Comparison of ENCODE assay signal across 14 cellular contexts in the genomic region with DNA sequence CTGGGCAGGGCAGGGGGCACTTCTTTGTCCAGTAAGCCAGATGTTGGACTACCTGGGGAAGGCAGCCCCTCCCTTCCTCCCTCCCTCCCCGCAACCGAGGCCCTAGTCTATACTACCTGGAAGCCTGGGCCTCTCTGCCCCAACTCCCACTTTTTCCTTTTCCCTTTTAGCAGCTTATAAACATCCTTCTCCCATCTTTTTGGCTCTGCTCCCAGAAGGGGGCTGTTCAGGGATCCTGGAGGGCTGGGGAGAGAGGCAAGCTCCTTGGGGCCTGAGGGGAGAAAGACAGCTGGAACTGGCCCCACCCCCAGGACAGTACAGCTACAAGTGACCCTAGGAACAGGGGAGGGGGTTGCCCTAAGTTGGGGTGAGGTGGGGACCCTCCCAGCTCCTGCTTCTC. TPM values are rescaled to one million over a fixed set of nuclear protein-coding genes. Genes with fewer than 3 reads are reported as not detected.
DNase-seq lines count a peak whose midpoint lies in the region; TF ChIP-seq lines count a peak whose summit lies in the region.
"Had no signal": no experiment of that assay in that cellular context is flagged by ENCODE, and none has a peak within 500 bp of the region (broad histone marks: within the 10 kb centered on the region; RNA-seq: fewer than 3 reads in every experiment).

No MANE protein-coding gene starts in this region.

- no peak overlapping the region for H3K4me3 Mint-ChIP-seq in mesothelial cell of epicardium
- H3K4me3 Mint-ChIP-seq: endodermal cell, memory B cell had no signal

- peaks cover 0 to 100% (median 97%) of the 10 kb centered on the region in 4 donors for H3K4me1 ChIP-seq in tibial artery
- H3K4me1 ChIP-seq: parathyroid adenoma had no signal

- H3K27me3 ChIP-seq in tibial artery, result no peaks in the 10 kb centered on the region

- CTCF ChIA-PET in GM10248 (lab: Yijun Ruan, JAX), result interaction anchor here (5.8 to 14.9 kb wide), 6 partner anchors 15 to 92 kb away, joined by 69 to 270 read pairs (median 100); no protein-coding TSS in a partner anchor

- no peak overlapping the region for H3K4me3 ChIP-seq in tibial artery
- H3K4me3 ChIP-seq: K562 had no signal

- no peaks in the 10 kb centered on the region for H3K9me3 Mint-ChIP-seq in mesothelial cell of epicardium
- H3K9me3 Mint-ChIP-seq: endodermal cell, memory B cell had no signal

- DNase-seq in M059J (ENCODE audit: low read depth) (peak; percentile 59), mesothelial cell of epicardium (ENCODE audit: low spot score in 2 of 2, unreplicated experiment in 2 of 2) (peak in 1 of 2 experiments; percentile 67), tibial artery (no peak), GM10248 (ENCODE audit: extremely low spot score) (no peak)
- no peak for DNase-seq in activated CD4-positive, alpha-beta T cell treated with anti-CD3 and anti-CD28 coated beads for 1 hour
- DNase-seq in central memory CD4-positive, alpha-beta T cell, result no peak
- DNase-seq: activated T-cell treated with anti-CD3 and anti-CD28 coated beads, Interleukin-2, amount 50 U/mL, for 48 hours; NCI-H1694; stimulated activated CD4-positive, alpha-beta T cell treated with anti-CD3 and anti-CD28 coated beads, Interleukin-2, amount 100 ng/mL, for 24 hours had no signal

- H3K36me3 ChIP-seq in tibial artery, result no peaks in the 10 kb centered on the region

- peak overlapping the region; percentile 87 for H3K27ac ChIP-seq in angular gyrus (ENCODE audit: low read depth, low read length)
- peak overlapping the region; percentile 92 to 99 for H3K27ac ChIP-seq in tibial artery
- H3K27ac ChIP-seq: parathyroid adenoma had no signal

- POLR2A ChIA-PET in GM10248 (lab: Yijun Ruan, JAX), result interaction anchor here (0.6 kb wide), 1 partner anchor 202 kb away, joined by 3 read pairs; no protein-coding TSS in a partner anchor

- H3K27me3 Mint-ChIP-seq in mesothelial cell of epicardium (ENCODE audit: low read depth), result peaks cover 20% of the 10 kb centered on the region

- intact Hi-C loops in tibial artery (cut with DNase I; ENCODE audit: low total_unique reads), result loop anchor here (5.0 kb wide), 1 partner anchor 35 kb away; no protein-coding TSS in a partner anchor

- H3K27ac Mint-ChIP-seq in mesothelial cell of epicardium, result peak overlapping the region; percentile 100
- H3K27ac Mint-ChIP-seq: endodermal cell, memory B cell had no signal

- H3K36me3 Mint-ChIP-seq in mesothelial cell of epicardium, result no peaks in the 10 kb centered on the region
- H3K36me3 Mint-ChIP-seq: memory B cell had no signal

- no peak for TF ChIP-seq CTCF in mesothelial cell of epicardium (IDR thresholded peaks at IDR 0.05; ENCODE audit: unreplicated experiment)
- no peak for TF ChIP-seq CTCF in tibial artery (IDR thresholded peaks at IDR 0.05)
- TF ChIP-seq CTCF in GM10248 (IDR thresholded peaks at IDR 0.05; ENCODE audit: control extremely low read depth, extremely low read depth, low read depth, missing control alignments), result no peak

- peaks cover 82% of the 10 kb centered on the region for H3K4me1 Mint-ChIP-seq in mesothelial cell of epicardium

- no peaks in the 10 kb centered on the region for H3K9me3 ChIP-seq in tibial artery

RNA-seq across cellular contexts. Expression of a gene that starts 44.9 kb away (rescaled TPM):
- not detected in 2 replicates for total RNA-seq in M059J (2014; rRNA removed; shearing (Covaris generic))
- total RNA-seq in mesothelial cell of epicardium, result 3.4 to 4.0 TPM (median 3.8 TPM) in 3 replicates

RNA-seq across cellular contexts. Expression of a gene that starts 58.8 kb away (rescaled TPM):
- 19.9 and 23.0 TPM in 2 replicates for total RNA-seq in M059J (2014; rRNA removed; shearing (Covaris generic))
- total RNA-seq in mesothelial cell of epicardium, result 53.9 to 58.6 TPM (median 57.0 TPM) in 3 replicates
